ENCODE assay signal across 7 cellular contexts in the genomic region with DNA sequence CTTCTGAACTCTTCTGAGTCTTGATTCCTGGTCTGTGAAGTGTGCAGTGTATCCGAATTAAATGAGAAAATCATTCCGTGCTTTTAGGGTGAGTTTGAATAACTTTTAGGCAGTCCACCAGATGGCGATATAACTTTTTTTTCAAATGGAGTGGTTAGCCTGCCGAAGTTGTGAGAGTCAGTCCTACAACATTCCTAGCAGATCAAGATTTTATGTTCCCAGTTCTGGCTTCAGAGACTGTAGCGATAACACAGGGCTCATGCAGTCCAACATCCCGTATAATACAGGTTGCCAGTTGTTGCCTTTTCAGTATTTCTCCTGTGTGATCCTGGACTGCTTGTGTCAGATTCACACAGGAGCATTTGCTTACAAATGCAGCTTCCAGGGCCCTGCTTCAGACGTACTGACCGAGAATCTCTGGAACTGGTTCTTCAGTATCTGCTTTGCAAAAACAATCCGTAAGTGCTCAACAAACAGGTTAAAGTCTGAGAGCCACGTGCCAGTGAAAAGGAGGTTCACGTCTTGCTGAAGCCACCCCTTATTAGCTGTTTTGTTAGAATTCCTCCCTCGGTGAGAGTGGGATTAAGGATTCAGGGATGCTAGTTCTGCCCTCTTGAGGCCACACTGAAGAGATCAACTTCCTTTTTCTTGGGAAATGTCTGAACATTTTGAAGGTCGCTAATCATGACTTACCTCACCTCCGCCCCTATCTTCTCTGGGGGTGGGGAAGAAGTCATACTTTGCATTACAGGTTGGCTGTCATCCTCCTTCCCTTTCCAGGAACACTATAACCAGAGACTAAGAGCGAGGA. TPM values are rescaled to one million over a fixed set of nuclear protein-coding genes. Genes with fewer than 3 reads are reported as not detected.
A peak's percentile ranks its signal among the peaks of the same experiment; 100 is the strongest.
DNase-seq lines count a peak whose midpoint lies in the region; TF ChIP-seq lines count a peak whose summit lies in the region.

No MANE protein-coding gene starts in this region.

- TF ChIP-seq CTCF in breast epithelium (IDR thresholded peaks at IDR 0.05): peak in 2 of 3 donors; percentile 27 to 52

- no peaks in the 10 kb centered on the region for H3K36me3 ChIP-seq in H7 (replicated peaks; ENCODE audit: control insufficient read depth, insufficient read depth, low read length)
- peaks cover 5% of the 10 kb centered on the region for H3K36me3 ChIP-seq in breast epithelium

- H3K4me3 ChIP-seq in H7 (ENCODE audit: insufficient read depth, low read depth, low read length) (peak overlapping the region; percentile 52), breast epithelium (peak overlapping the region; percentile 30 to 65 (median 38)), skin epidermis (peak overlapping the region in 5 of 7 experiments; percentile 8 to 31 (median 17))

- peaks cover 3 to 6% of the 10 kb centered on the region in 2 donors for H3K4me1 Mint-ChIP-seq in immature natural killer cell

- no peaks in the 10 kb centered on the region for H3K9me3 Mint-ChIP-seq in immature natural killer cell

- no peaks in the 10 kb centered on the region for H3K4me1 ChIP-seq in breast epithelium

- intact Hi-C loops in breast epithelium (cut with DNase I; ENCODE audit: low total_unique reads): no loop called here

- H3K4me3 Mint-ChIP-seq in immature natural killer cell: peak overlapping the region in 1 of 5 donors; percentile 5

- no peak for TF ChIP-seq POLR2A in breast epithelium (IDR thresholded peaks at IDR 0.05)

- H3K36me3 Mint-ChIP-seq in immature natural killer cell: peaks cover 0 to 2% (median 0%) of the 10 kb centered on the region in 3 donors

- DNase-seq in Daoy (ENCODE audit: low read depth): peak; percentile 63
- peak; percentile 34 for DNase-seq in H7
- DNase-seq in NCI-H748 (lab: John Stamatoyannopoulos, UW; ENCODE audit: unreplicated experiment): peak; percentile 66
- DNase-seq in breast epithelium (ENCODE audit: low spot score in 2 of 2): no peak
- peak; percentile 29 to 45 (median 39) for DNase-seq in immature natural killer cell
- DNase-seq in cortex of kidney (lab: John Stamatoyannopoulos, UW): no peak

- H3K27ac ChIP-seq in breast epithelium (peak overlapping the region in 1 of 2 donors; percentile 71), skin epidermis (peak overlapping the region in 7 of 21 experiments; percentile 2 to 47 (median 19))

- H3K27me3 ChIP-seq in H7 (ENCODE audit: control insufficient read depth, insufficient read depth, low read length) (peaks cover 1% of the 10 kb centered on the region; the same call in 1 of the 2 replicates), breast epithelium (no peaks in the 10 kb centered on the region)

- no peak overlapping the region for H3K27ac Mint-ChIP-seq in immature natural killer cell

- H3K27me3 Mint-ChIP-seq in immature natural killer cell (ENCODE audit: low read depth in 3 of 3): peaks cover 0 to 5% (median 2%) of the 10 kb centered on the region in 3 donors

- no peaks in the 10 kb centered on the region for H3K9me3 ChIP-seq in breast epithelium

RNA-seq across cellular contexts. Expression of gene SMIM3, which starts 22.8 kb away (rescaled TPM):
- 41.9 and 47.1 TPM in 2 replicates for total RNA-seq in Daoy (2014; rRNA removed; shearing (Covaris generic))
- 3.0 and 5.2 TPM in 2 replicates for total RNA-seq in H7 (2014; rRNA removed; shearing (Covaris generic))
- total RNA-seq in breast epithelium: 100 to 1,000 TPM in 1 of 3 donors, 10 to 100 TPM in 2; 47.9 to 191 (median 81.0) TPM
- 10 to 100 TPM; 20.1 to 32.6 (median 21.7) TPM for polyA plus RNA-seq in immature natural killer cell

RNA-seq across cellular contexts. Expression of gene DCTN4, which starts 42.5 kb away (rescaled TPM):
- 43.2 and 49.3 TPM in 2 replicates for total RNA-seq in Daoy (2014; rRNA removed; shearing (Covaris generic))
- 28.3 and 37.7 TPM in 2 replicates for total RNA-seq in H7 (2014; rRNA removed; shearing (Covaris generic))
- 10 to 100 TPM; 68.5 to 99.5 (median 83.4) TPM for total RNA-seq in breast epithelium
- 10 to 100 TPM in 1 of 3 donors, 1 to 10 TPM in 2; 8.0 to 10.6 (median 9.4) TPM for polyA plus RNA-seq in immature natural killer cell

RNA-seq across cellular contexts. Expression of gene IRGM, which starts 45.0 kb away (rescaled TPM):
- 0.51 TPM in 1 of 2 replicates, not detected in the other for total RNA-seq in Daoy (2014; rRNA removed; shearing (Covaris generic))
- total RNA-seq in H7 (2014; rRNA removed; shearing (Covaris generic)): not detected in 2 replicates
- under 1 TPM; 0.66 to 0.80 (median 0.73) TPM for total RNA-seq in breast epithelium
- polyA plus RNA-seq in immature natural killer cell: 1 to 10 TPM; 2.4 to 5.9 (median 4.0) TPM

Comparison
In these comparisons a context has a peak if more than half of its experiments do, and no peak if none do; other contexts are left out.
1. DNase-seq: peak in Daoy (single experiment), H7 (single experiment), NCI-H748 (single experiment) and immature natural killer cell (3 of 3); none in breast epithelium (0 of 2) and cortex of kidney (single experiment).
2. Peak in every context shown above with its lines, with median percentiles within 50 percentile points of each other: H3K4me3 ChIP-seq.